ENCODE assay signal across 12 cellular contexts in genomic region chr2:134087371-134087921, GRCh38.
A peak's percentile ranks its signal among the peaks of the same experiment; 100 is the strongest.
DNase-seq lines count a peak whose midpoint lies in the region; ATAC-seq and TF ChIP-seq lines count a peak whose summit lies in the region.
"Had no signal": no experiment of that assay in that cellular context is flagged by ENCODE, and none has a peak within 500 bp of the region (broad histone marks: within the 10 kb centered on the region; RNA-seq: fewer than 3 reads in every experiment).

No MANE protein-coding gene starts in this region.

- H3K4me3 ChIP-seq in hepatocyte, result no peak overlapping the region
- no peak overlapping the region for H3K4me3 ChIP-seq in gastrocnemius medialis
- H3K4me3 ChIP-seq: skin epidermis had no signal

- H3K9me3 ChIP-seq in hepatocyte (ENCODE audit: low read depth) (no peaks in the 10 kb centered on the region), gastrocnemius medialis (no peaks in the 10 kb centered on the region)

- no peaks in the 10 kb centered on the region for H3K9me2 ChIP-seq in hepatocyte (replicated peaks; ENCODE audit: insufficient read depth)

- no peak for TF ChIP-seq POLR2A in gastrocnemius medialis (IDR thresholded peaks at IDR 0.05)

- intact Hi-C loops in gastrocnemius medialis (cut with DNase I; ENCODE audit: low total_unique reads), result no loop called here

- H3K79me2 ChIP-seq in hepatocyte, result no peaks in the 10 kb centered on the region

- H3K27ac ChIP-seq in hepatocyte, result peak overlapping the region; percentile 74
- H3K27ac ChIP-seq in gastrocnemius medialis, result no peak overlapping the region
- H3K27ac ChIP-seq: skin epidermis had no signal

- TF ChIP-seq CTCF in hepatocyte (IDR thresholded peaks at IDR 0.05; ENCODE audit: poor library complexity) (no peak), gastrocnemius medialis (IDR thresholded peaks at IDR 0.05 in 4 of 5, conservative IDR thresholded peaks at IDR 0.05 in 1 of 5) (no peak)

- peaks cover 4% of the 10 kb centered on the region for H3K4me1 ChIP-seq in hepatocyte (ENCODE audit: insufficient read depth)
- H3K4me1 ChIP-seq in gastrocnemius medialis, result no peaks in the 10 kb centered on the region

- peak; percentile 56 for DNase-seq in hepatocyte (ENCODE audit: low spot score)
- no peak for DNase-seq in NCI-H69 (lab: John Stamatoyannopoulos, UW)
- no peak for DNase-seq in GOT3 (lab: John Stamatoyannopoulos, UW)
- DNase-seq in NCI-H748 treated with DMSO at 0.1 percent for 48 hours (lab: John Stamatoyannopoulos, UW), result no peak
- no peak for DNase-seq in gastrocnemius medialis
- DNase-seq: activated CD4-positive, alpha-beta T cell treated with anti-CD3 and anti-CD28 coated beads for 36 hours; activated naive CD8-positive, alpha-beta T cell treated with anti-CD3 and anti-CD28 coated beads, Interleukin-2, amount 50 U/mL, for 24 hours had no signal

- H4K20me1 ChIP-seq in hepatocyte (ENCODE audit: insufficient read depth, poor library complexity, severe bottlenecking), result no peaks in the 10 kb centered on the region

- WGBS in hepatocyte (ENCODE audit: low lambda C conversion rate, missing lambda C conversion rate), result 51% methylated on average over 2 of the region's 2 CpGs

- no peaks in the 10 kb centered on the region for H3K27me3 ChIP-seq in hepatocyte
- no peaks in the 10 kb centered on the region for H3K27me3 ChIP-seq in gastrocnemius medialis

- in situ Hi-C loops in gastrocnemius medialis (cut with MboI; ENCODE audit: low sequenced_read_pairs in 4 of 4), result no loop called here

- H2AFZ ChIP-seq in hepatocyte, result peak overlapping the region; percentile 42

- peak; percentile 95 for ATAC-seq in GM18511 (IDR thresholded peaks at IDR 0.05; ENCODE audit: unreplicated experiment)
- peak; percentile 82 for ATAC-seq in GM21528 (IDR thresholded peaks at IDR 0.05; ENCODE audit: low FRiP score, unreplicated experiment)
- peak; percentile 78 for ATAC-seq in HG03196 (IDR thresholded peaks at IDR 0.05; ENCODE audit: unreplicated experiment)
- ATAC-seq in gastrocnemius medialis, result no peak
- ATAC-seq: activated CD4-positive, alpha-beta T cell treated with anti-CD3 and anti-CD28 coated beads for 36 hours; activated naive CD8-positive, alpha-beta T cell treated with anti-CD3 and anti-CD28 coated beads, Interleukin-2, amount 50 U/mL, for 24 hours; Panc1 had no signal

- H3K4me2 ChIP-seq in hepatocyte, result peak overlapping the region; percentile 42

- H3K36me3 ChIP-seq in hepatocyte (replicated peaks; ENCODE audit: insufficient read depth, low read depth), result no peaks in the 10 kb centered on the region
- H3K36me3 ChIP-seq in gastrocnemius medialis, result no peaks in the 10 kb centered on the region

Comparison
In these comparisons a context has a peak if more than half of its experiments do, and no peak if none do; other contexts are left out.
1. ATAC-seq: peak in GM18511 (single experiment), GM21528 (single experiment) and HG03196 (single experiment); none in gastrocnemius medialis (0 of 2).